ENCODE assay signal across 2 cellular contexts in the genomic region with DNA sequence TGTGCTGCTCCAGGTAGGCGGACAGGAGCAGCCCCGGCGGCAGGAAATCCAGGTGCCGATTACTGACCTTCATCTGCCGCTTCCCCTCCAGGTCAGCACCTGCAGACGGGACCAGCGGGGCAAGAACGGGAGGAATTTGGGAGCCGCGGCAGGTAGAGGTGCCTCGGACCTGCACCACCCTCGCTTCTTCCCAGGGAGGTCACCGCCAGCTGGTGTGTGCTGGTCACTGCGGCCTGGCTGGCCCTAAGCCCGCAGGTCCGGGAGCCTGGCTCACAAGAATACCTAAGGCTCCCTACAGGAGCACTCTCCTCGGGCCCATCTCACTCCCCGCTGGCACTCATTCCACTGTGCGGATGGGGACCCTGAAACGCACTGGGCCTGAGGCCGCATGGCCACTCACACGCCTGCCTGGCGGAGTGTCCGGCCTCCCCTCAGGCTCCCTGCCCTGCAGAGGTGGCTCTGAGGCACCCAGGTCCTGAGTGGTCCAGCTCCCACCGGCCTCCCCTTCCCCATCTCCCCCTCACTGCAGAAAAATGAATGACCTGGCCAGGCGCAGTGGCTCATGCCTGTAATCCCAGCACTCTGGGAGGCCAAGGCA.
TF ChIP-seq lines count a peak whose summit lies in the region.

No MANE protein-coding gene starts in this region.

TF ChIP-seq in SK-N-SH, 30 proteins besides CTCF, POLR2A, EP300 and RAD21 (continued from another document):
- TF ChIP-seq, protein P1, sequence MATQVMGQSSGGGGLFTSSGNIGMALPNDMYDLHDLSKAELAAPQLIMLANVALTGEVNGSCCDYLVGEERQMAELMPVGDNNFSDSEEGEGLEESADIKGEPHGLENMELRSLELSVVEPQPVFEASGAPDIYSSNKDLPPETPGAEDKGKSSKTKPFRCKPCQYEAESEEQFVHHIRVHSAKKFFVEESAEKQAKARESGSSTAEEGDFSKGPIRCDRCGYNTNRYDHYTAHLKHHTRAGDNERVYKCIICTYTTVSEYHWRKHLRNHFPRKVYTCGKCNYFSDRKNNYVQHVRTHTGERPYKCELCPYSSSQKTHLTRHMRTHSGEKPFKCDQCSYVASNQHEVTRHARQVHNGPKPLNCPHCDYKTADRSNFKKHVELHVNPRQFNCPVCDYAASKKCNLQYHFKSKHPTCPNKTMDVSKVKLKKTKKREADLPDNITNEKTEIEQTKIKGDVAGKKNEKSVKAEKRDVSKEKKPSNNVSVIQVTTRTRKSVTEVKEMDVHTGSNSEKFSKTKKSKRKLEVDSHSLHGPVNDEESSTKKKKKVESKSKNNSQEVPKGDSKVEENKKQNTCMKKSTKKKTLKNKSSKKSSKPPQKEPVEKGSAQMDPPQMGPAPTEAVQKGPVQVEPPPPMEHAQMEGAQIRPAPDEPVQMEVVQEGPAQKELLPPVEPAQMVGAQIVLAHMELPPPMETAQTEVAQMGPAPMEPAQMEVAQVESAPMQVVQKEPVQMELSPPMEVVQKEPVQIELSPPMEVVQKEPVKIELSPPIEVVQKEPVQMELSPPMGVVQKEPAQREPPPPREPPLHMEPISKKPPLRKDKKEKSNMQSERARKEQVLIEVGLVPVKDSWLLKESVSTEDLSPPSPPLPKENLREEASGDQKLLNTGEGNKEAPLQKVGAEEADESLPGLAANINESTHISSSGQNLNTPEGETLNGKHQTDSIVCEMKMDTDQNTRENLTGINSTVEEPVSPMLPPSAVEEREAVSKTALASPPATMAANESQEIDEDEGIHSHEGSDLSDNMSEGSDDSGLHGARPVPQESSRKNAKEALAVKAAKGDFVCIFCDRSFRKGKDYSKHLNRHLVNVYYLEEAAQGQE (IDR thresholded peaks at IDR 0.05; ENCODE audit: low read depth, low read length), result no peak
TF ChIP-seq in SK-N-SH: peak in this region for 0.

TF ChIP-seq in SK-N-SH treated with all-trans-retinoic acid at 6 μM for 48 hours, 23 proteins besides CTCF, POLR2A, EP300 and RAD21:
- no peak for TF ChIP-seq PATZ1 (CRISPR knock-in tag; IDR thresholded peaks at IDR 0.05; ENCODE audit: borderline replicate concordance)
- no peak for TF ChIP-seq ZNF8 (CRISPR knock-in tag; IDR thresholded peaks at IDR 0.05)
- no peak for TF ChIP-seq POU6F1 (CRISPR knock-in tag; IDR thresholded peaks at IDR 0.05; ENCODE audit: borderline replicate concordance, low read depth)
- TF ChIP-seq RARB (CRISPR knock-in tag; IDR thresholded peaks at IDR 0.05), result no peak
- TF ChIP-seq ISL1 (CRISPR knock-in tag; IDR thresholded peaks at IDR 0.05), result no peak
- TF ChIP-seq CSDC2 (CRISPR knock-in tag; IDR thresholded peaks at IDR 0.05), result no peak
- TF ChIP-seq, protein P2, sequence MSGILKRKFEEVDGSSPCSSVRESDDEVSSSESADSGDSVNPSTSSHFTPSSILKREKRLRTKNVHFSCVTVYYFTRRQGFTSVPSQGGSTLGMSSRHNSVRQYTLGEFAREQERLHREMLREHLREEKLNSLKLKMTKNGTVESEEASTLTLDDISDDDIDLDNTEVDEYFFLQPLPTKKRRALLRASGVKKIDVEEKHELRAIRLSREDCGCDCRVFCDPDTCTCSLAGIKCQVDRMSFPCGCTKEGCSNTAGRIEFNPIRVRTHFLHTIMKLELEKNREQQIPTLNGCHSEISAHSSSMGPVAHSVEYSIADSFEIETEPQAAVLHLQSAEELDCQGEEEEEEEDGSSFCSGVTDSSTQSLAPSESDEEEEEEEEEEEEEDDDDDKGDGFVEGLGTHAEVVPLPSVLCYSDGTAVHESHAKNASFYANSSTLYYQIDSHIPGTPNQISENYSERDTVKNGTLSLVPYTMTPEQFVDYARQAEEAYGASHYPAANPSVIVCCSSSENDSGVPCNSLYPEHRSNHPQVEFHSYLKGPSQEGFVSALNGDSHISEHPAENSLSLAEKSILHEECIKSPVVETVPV (CRISPR knock-in tag; IDR thresholded peaks at IDR 0.05), result no peak
- no peak for TF ChIP-seq SNAI2 (CRISPR knock-in tag; IDR thresholded peaks at IDR 0.05)
- TF ChIP-seq BACH2 (CRISPR knock-in tag; IDR thresholded peaks at IDR 0.05; ENCODE audit: borderline replicate concordance), result no peak
- no peak for TF ChIP-seq PPARA (CRISPR knock-in tag; IDR thresholded peaks at IDR 0.05; ENCODE audit: borderline replicate concordance)
- TF ChIP-seq, protein P3, sequence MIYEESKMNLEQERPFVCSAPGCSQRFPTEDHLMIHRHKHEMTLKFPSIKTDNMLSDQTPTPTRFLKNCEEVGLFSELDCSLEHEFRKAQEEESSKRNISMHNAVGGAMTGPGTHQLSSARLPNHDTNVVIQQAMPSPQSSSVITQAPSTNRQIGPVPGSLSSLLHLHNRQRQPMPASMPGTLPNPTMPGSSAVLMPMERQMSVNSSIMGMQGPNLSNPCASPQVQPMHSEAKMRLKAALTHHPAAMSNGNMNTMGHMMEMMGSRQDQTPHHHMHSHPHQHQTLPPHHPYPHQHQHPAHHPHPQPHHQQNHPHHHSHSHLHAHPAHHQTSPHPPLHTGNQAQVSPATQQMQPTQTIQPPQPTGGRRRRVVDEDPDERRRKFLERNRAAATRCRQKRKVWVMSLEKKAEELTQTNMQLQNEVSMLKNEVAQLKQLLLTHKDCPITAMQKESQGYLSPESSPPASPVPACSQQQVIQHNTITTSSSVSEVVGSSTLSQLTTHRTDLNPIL (CRISPR knock-in tag; IDR thresholded peaks at IDR 0.05; ENCODE audit: low read depth), result no peak
- TF ChIP-seq, protein P4, sequence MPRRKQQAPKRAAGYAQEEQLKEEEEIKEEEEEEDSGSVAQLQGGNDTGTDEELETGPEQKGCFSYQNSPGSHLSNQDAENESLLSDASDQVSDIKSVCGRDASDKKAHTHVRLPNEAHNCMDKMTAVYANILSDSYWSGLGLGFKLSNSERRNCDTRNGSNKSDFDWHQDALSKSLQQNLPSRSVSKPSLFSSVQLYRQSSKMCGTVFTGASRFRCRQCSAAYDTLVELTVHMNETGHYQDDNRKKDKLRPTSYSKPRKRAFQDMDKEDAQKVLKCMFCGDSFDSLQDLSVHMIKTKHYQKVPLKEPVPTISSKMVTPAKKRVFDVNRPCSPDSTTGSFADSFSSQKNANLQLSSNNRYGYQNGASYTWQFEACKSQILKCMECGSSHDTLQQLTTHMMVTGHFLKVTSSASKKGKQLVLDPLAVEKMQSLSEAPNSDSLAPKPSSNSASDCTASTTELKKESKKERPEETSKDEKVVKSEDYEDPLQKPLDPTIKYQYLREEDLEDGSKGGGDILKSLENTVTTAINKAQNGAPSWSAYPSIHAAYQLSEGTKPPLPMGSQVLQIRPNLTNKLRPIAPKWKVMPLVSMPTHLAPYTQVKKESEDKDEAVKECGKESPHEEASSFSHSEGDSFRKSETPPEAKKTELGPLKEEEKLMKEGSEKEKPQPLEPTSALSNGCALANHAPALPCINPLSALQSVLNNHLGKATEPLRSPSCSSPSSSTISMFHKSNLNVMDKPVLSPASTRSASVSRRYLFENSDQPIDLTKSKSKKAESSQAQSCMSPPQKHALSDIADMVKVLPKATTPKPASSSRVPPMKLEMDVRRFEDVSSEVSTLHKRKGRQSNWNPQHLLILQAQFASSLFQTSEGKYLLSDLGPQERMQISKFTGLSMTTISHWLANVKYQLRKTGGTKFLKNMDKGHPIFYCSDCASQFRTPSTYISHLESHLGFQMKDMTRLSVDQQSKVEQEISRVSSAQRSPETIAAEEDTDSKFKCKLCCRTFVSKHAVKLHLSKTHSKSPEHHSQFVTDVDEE (CRISPR knock-in tag; IDR thresholded peaks at IDR 0.05), result no peak
- TF ChIP-seq ZNF70 (CRISPR knock-in tag; IDR thresholded peaks at IDR 0.05), result no peak
